In the genomic region with DNA sequence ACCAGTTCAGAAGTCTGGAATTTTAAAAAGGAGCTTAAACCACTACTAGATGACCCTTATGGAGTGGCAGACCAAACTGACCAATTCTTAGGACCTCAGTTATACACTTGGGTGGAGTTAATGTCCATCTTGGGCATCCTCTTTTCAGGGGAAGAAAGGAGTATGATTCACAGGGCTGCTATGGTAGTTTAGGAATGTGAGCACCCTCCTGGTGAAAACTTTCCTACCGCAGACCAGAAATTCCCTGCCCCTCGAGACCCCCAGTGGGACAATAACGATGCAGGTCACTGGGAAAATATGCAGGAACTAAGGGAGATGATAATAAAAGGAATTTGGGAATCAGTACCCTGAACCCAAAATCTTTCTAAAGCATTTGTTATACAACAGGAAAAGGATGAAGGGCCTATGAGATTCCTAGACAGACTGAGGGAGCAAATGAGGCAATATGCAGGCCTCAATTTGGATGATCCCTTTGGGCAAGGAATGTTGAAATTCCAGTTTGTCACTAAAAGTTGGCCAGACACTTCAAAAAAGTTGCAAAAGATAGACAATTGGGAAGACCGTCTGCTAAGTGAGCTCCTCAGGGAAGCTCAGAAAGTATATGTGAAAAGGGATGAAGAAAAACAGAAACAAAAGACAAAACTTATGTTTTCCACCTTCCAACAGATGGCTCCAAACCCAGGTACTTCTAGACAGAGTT, we compare ENCODE assay signal across 7 cellular contexts. TPM values are rescaled to one million over a fixed set of nuclear protein-coding genes. Genes with fewer than 3 reads are reported as not detected.
DNase-seq lines count a peak whose midpoint lies in the region; ATAC-seq and TF ChIP-seq lines count a peak whose summit lies in the region.
"Not testable (repeated sequence)": the region's sequence is repeated elsewhere in the genome, so short reads cannot be mapped to it uniquely, and the experiment has no call there.

No MANE protein-coding gene starts in this region.

- peak overlapping the region; percentile 95 for H2BK12ac ChIP-seq in trophoblast cell (ENCODE audit: low read length)

- H3K27ac ChIP-seq in esophagus muscularis mucosa (replicated peaks in 1 of 4): not testable (repeated sequence)
- peak overlapping the region; percentile 86 for H3K27ac ChIP-seq in trophoblast cell (ENCODE audit: low read depth, low read length)

- 82% methylated on average over 4 of the region's 4 CpGs for WGBS in esophagus muscularis mucosa
- WGBS in trophoblast cell (ENCODE audit: extremely low coverage, insufficient coverage, insufficient read length): no CpG with 5 or more reads among the region's 4 CpGs

- peak; percentile 82 for DNase-seq in EH (ENCODE audit: low read depth)
- peak; percentile 60 for DNase-seq in HT1080 (ENCODE audit: low read depth)
- peak; percentile 71 for DNase-seq in RPMI7951 (ENCODE audit: low read depth)
- DNase-seq in activated CD8-positive, alpha-beta T cell treated with anti-CD3 and anti-CD28 coated beads, Interleukin-2, amount 10 ng/mL, durations not matched to agents 7 days and 5 days: peak; percentile 10
- peak; percentile 26 for DNase-seq in esophagus muscularis mucosa (ENCODE audit: extremely low spot score)
- DNase-seq in trophoblast cell: peak; percentile 78 to 98

- peaks cover 13% of the 10 kb centered on the region for H3K27me3 Mint-ChIP-seq in activated CD8-positive, alpha-beta T cell treated with anti-CD3 and anti-CD28 coated beads, Interleukin-2, amount 10 ng/mL, durations not matched to agents 7 days and 5 days (ENCODE audit: low read depth)
- H3K27me3 Mint-ChIP-seq in activated naive CD8-positive, alpha-beta T cell: not testable (repeated sequence)

- peak overlapping the region; percentile 72 for H2BK5ac ChIP-seq in trophoblast cell (ENCODE audit: low read depth, low read length, poor library complexity)

- not testable (repeated sequence) for H3K14ac ChIP-seq in trophoblast cell (ENCODE audit: low read length)

- TF ChIP-seq CTCF in esophagus muscularis mucosa (IDR thresholded peaks at IDR 0.05): not testable (repeated sequence)

- not testable (repeated sequence) for H2AK5ac ChIP-seq in trophoblast cell (ENCODE audit: low read length)

- H3K9ac ChIP-seq in trophoblast cell (ENCODE audit: low read length): not testable (repeated sequence)

- H3K79me1 ChIP-seq in trophoblast cell (ENCODE audit: low read length): peaks cover 13% of the 10 kb centered on the region

- not testable (repeated sequence) for H3K23ac ChIP-seq in trophoblast cell (ENCODE audit: low read length)

- H3K36me3 Mint-ChIP-seq in activated CD8-positive, alpha-beta T cell treated with anti-CD3 and anti-CD28 coated beads, Interleukin-2, amount 10 ng/mL, durations not matched to agents 7 days and 5 days (ENCODE audit: low read depth): peaks cover 17% of the 10 kb centered on the region
- not testable (repeated sequence) for H3K36me3 Mint-ChIP-seq in activated naive CD8-positive, alpha-beta T cell

- peak overlapping the region; percentile 90 for H4K91ac ChIP-seq in trophoblast cell (ENCODE audit: low read depth, low read length)

- H3K4me2 ChIP-seq in trophoblast cell (ENCODE audit: low read length): not testable (repeated sequence)

- H3K4me3 ChIP-seq in esophagus muscularis mucosa; trophoblast cell (ENCODE audit: low read depth, low read length): not testable (repeated sequence)

- H4K12ac ChIP-seq in trophoblast cell (ENCODE audit: low read depth, low read length): not testable (repeated sequence)

- not testable (repeated sequence) for H3K79me2 ChIP-seq in trophoblast cell (ENCODE audit: control insufficient read depth, insufficient read depth, low read length, poor library complexity)

- not testable (repeated sequence) for H3K4ac ChIP-seq in trophoblast cell (ENCODE audit: low read depth, low read length)

- intact Hi-C loops in esophagus muscularis mucosa (cut with DNase I): not testable (repeated sequence)

- TF ChIP-seq EP300 in esophagus muscularis mucosa (IDR thresholded peaks at IDR 0.05): not testable (repeated sequence)

- not testable (repeated sequence) for H3K36me3 ChIP-seq in esophagus muscularis mucosa; trophoblast cell (ENCODE audit: control insufficient read depth in 1 of 2, insufficient read depth in 2 of 2, low read length in 2 of 2)

- TF ChIP-seq POLR2A in esophagus muscularis mucosa (IDR thresholded peaks at IDR 0.05; ENCODE audit: low read depth): not testable (repeated sequence)

- H3K27ac Mint-ChIP-seq in activated CD8-positive, alpha-beta T cell treated with anti-CD3 and anti-CD28 coated beads, Interleukin-2, amount 10 ng/mL, durations not matched to agents 7 days and 5 days: not testable (repeated sequence)
- H3K27ac Mint-ChIP-seq in activated naive CD8-positive, alpha-beta T cell: peak overlapping the region; percentile 41

- not testable (repeated sequence) for H4K8ac ChIP-seq in trophoblast cell (ENCODE audit: low read depth, low read length)

- H2BK120ac ChIP-seq in trophoblast cell (ENCODE audit: insufficient read depth, low read length, poor library complexity): peak overlapping the region; percentile 36

- ATAC-seq in activated CD8-positive, alpha-beta T cell treated with anti-CD3 and anti-CD28 coated beads, Interleukin-2, amount 10 ng/mL, durations not matched to agents 7 days and 5 days: not testable (repeated sequence)

- H3K4me1 ChIP-seq in esophagus muscularis mucosa; trophoblast cell (ENCODE audit: control insufficient read depth in 1 of 2, insufficient read depth in 2 of 2, low read length in 2 of 2): not testable (repeated sequence)

- H3K9me3 ChIP-seq in esophagus muscularis mucosa: peaks cover 0 to 18% (median 14%) of the 10 kb centered on the region in 4 donors
- peaks cover 10% of the 10 kb centered on the region for H3K9me3 ChIP-seq in trophoblast cell (ENCODE audit: insufficient read depth, low read depth, low read length)

- not testable (repeated sequence) for H3K4me3 Mint-ChIP-seq in activated CD8-positive, alpha-beta T cell treated with anti-CD3 and anti-CD28 coated beads, Interleukin-2, amount 10 ng/mL, durations not matched to agents 7 days and 5 days; activated naive CD8-positive, alpha-beta T cell

- H3K4me1 Mint-ChIP-seq in activated CD8-positive, alpha-beta T cell treated with anti-CD3 and anti-CD28 coated beads, Interleukin-2, amount 10 ng/mL, durations not matched to agents 7 days and 5 days (ENCODE audit: low read depth): peaks cover 13% of the 10 kb centered on the region
- peaks cover 20% of the 10 kb centered on the region for H3K4me1 Mint-ChIP-seq in activated naive CD8-positive, alpha-beta T cell (ENCODE audit: low read depth)

- CTCF ChIA-PET in activated CD8-positive, alpha-beta T cell treated with anti-CD3 and anti-CD28 coated beads, Interleukin-2, amount 10 ng/mL, durations not matched to agents 7 days and 5 days (lab: Charles Lee): not testable (repeated sequence)

- H3K9me3 Mint-ChIP-seq in activated CD8-positive, alpha-beta T cell treated with anti-CD3 and anti-CD28 coated beads, Interleukin-2, amount 10 ng/mL, durations not matched to agents 7 days and 5 days (ENCODE audit: insufficient read depth): peaks cover 30% of the 10 kb centered on the region
- H3K9me3 Mint-ChIP-seq in activated naive CD8-positive, alpha-beta T cell (ENCODE audit: low read depth): not testable (repeated sequence)

- not testable (repeated sequence) for H3K27me3 ChIP-seq in esophagus muscularis mucosa; trophoblast cell (ENCODE audit: insufficient read depth, low read length)

- H3K18ac ChIP-seq in trophoblast cell (ENCODE audit: low read length): not testable (repeated sequence)

- not testable (repeated sequence) for H2AFZ ChIP-seq in trophoblast cell (ENCODE audit: insufficient read depth, low read length, poor library complexity)

- POLR2A ChIA-PET in activated CD8-positive, alpha-beta T cell treated with anti-CD3 and anti-CD28 coated beads, Interleukin-2, amount 10 ng/mL, durations not matched to agents 7 days and 5 days (lab: Charles Lee): not testable (repeated sequence)

RNA-seq across cellular contexts. Expression of a gene that starts 52.4 kb away (rescaled TPM):
- 47.4 and 59.7 TPM in 2 replicates for total RNA-seq in HT1080 (2014; rRNA removed; shearing (Covaris generic))
- polyA plus RNA-seq in HT1080 (2015; cell fraction: cytosol; rRNA removed): 18.0 and 22.2 TPM in 2 replicates
- 139 and 168 TPM in 2 replicates for polyA plus RNA-seq in HT1080 (2015; cell fraction: nucleus; rRNA removed)
- total RNA-seq in RPMI7951 (2014; rRNA removed; shearing (Covaris generic)): 43.8 and 44.7 TPM in 2 replicates
- 10 to 100 TPM; 83.9 to 86.3 TPM for total RNA-seq in activated CD8-positive, alpha-beta T cell treated with anti-CD3 and anti-CD28 coated beads, Interleukin-2, amount 10 ng/mL, durations not matched to agents 7 days and 5 days
- total RNA-seq in esophagus muscularis mucosa: 100 to 1,000 TPM in 3 of 4 donors, 10 to 100 TPM in 1; 89.6 to 120 (median 110) TPM
- polyA plus RNA-seq in trophoblast cell (2013): 58.8 and 60.1 TPM in 2 replicates

Comparison
In these comparisons a context has a peak if more than half of its experiments do, and no peak if none do; other contexts are left out.
1. DNase-seq: peak in every context shown above with its lines; median percentile 88 in trophoblast cell; 82 in EH; 71 in RPMI7951; 60 in HT1080; 26 in esophagus muscularis mucosa; 10 in activated CD8-positive, alpha-beta T cell treated with anti-CD3 and anti-CD28 coated beads, Interleukin-2, amount 10 ng/mL, durations not matched to agents 7 days and 5 days.